In the genomic region with DNA sequence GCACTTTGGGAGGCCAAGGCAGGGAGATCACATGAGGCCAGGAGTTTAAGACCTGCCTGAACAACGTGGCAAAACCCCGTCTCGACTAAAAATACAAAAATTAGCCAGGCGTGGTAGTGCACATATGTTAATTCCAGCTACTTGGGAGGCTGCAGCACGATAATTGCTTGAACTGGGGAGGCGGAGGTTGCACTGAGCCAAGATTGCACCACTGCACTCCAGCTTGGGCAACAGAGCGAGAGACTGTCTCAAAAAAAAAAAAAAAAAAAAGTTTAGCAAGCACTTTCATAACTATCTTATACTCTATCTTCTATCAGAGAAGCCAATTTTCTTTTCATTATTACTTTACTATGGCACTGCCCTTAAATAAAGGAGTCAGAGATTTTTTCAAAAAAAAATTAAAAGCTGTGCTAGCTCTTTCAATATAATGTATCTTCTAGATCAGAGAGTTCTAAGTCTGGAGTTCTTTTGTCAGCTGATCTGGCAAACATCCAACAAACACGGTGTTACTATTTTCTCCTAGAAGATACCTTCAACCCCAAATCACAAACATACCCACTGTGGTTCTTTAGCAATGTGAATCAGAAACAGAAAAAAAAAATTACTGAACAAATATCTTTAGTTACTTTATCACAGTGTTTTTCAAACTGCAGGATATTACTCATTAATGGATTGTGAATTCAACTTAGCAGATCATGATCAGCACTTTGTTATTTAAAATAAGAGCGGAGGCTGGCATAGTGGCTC, we compare ENCODE assay signal across 1 cellular context.
TF ChIP-seq lines count a peak whose summit lies in the region.

No MANE protein-coding gene starts in this region.

TF ChIP-seq in endothelial cell of umbilical vein, 7 proteins besides CTCF, POLR2A, EP300 and RAD21:
- peak; percentile 33 for TF ChIP-seq JUN (IDR thresholded peaks at IDR 0.05; ENCODE audit: borderline replicate concordance, insufficient read depth, insufficient read length, low read depth)
- TF ChIP-seq GATA2 (IDR thresholded peaks at IDR 0.05; ENCODE audit: insufficient read depth, insufficient read length, low read depth, low read length), result no peak
TF ChIP-seq in endothelial cell of umbilical vein: peak in this region for 1.
